In genomic region chr9:125850763-125851162, GRCh38 we compare ENCODE assay signal across 1 cellular context.
TF ChIP-seq lines count a peak whose summit lies in the region.

No MANE protein-coding gene starts in this region.

TF ChIP-seq in HepG2, 621 proteins besides CTCF, POLR2A, EP300 and RAD21 (continued from another document and continues in another):
- TF ChIP-seq ZNF639 (CRISPR knock-in tag; conservative IDR thresholded peaks at IDR 0.05), result no peak
- no peak for TF ChIP-seq ZBTB43 (CRISPR knock-in tag; conservative IDR thresholded peaks at IDR 0.05)
- TF ChIP-seq SKIL (CRISPR knock-in tag; IDR thresholded peaks at IDR 0.05; ENCODE audit: borderline replicate concordance), result no peak
- no peak for TF ChIP-seq ZC3H4 (CRISPR knock-in tag; IDR thresholded peaks at IDR 0.05; ENCODE audit: borderline replicate concordance)
- TF ChIP-seq PRMT3 (CRISPR knock-in tag; IDR thresholded peaks at IDR 0.05; ENCODE audit: borderline replicate concordance, low read depth), result no peak
- TF ChIP-seq ZNF7 (CRISPR knock-in tag; IDR thresholded peaks at IDR 0.05), result no peak
- no peak for TF ChIP-seq ZNF660 (CRISPR knock-in tag; IDR thresholded peaks at IDR 0.05; ENCODE audit: borderline replicate concordance, low read depth)
- no peak for TF ChIP-seq ZNF343 (CRISPR knock-in tag; IDR thresholded peaks at IDR 0.05)
- TF ChIP-seq TEAD3 (CRISPR knock-in tag; optimal IDR thresholded peaks at IDR 0.05; ENCODE audit: borderline replicate concordance), result no peak
- no peak for TF ChIP-seq ZNF160 (CRISPR knock-in tag; IDR thresholded peaks at IDR 0.05)
- TF ChIP-seq ZNF276 (CRISPR knock-in tag; IDR thresholded peaks at IDR 0.05; ENCODE audit: low read depth), result no peak
- TF ChIP-seq MLX (CRISPR knock-in tag; IDR thresholded peaks at IDR 0.05), result no peak
- TF ChIP-seq MIER3 (CRISPR knock-in tag; IDR thresholded peaks at IDR 0.05; ENCODE audit: borderline replicate concordance), result no peak; the same call in 1 of the 2 replicates
- TF ChIP-seq ZNF121 (CRISPR knock-in tag; IDR thresholded peaks at IDR 0.05), result no peak
- TF ChIP-seq MAFF (IDR thresholded peaks at IDR 0.05; ENCODE audit: low read depth, low read length), result no peak
- TF ChIP-seq KIAA2018 (CRISPR knock-in tag; IDR thresholded peaks at IDR 0.05; ENCODE audit: borderline replicate concordance), result no peak
- TF ChIP-seq ZNF567 (CRISPR knock-in tag; IDR thresholded peaks at IDR 0.05; ENCODE audit: borderline replicate concordance), result no peak
- no peak for TF ChIP-seq ZNF704 (CRISPR knock-in tag; IDR thresholded peaks at IDR 0.05; ENCODE audit: borderline replicate concordance)
- no peak for TF ChIP-seq ZNF274 (CRISPR knock-in tag; IDR thresholded peaks at IDR 0.05)
- TF ChIP-seq ZNF891 (CRISPR knock-in tag; IDR thresholded peaks at IDR 0.05), result no peak
- TF ChIP-seq JUNB (CRISPR knock-in tag; IDR thresholded peaks at IDR 0.05; ENCODE audit: borderline replicate concordance), result no peak
- TF ChIP-seq SMARCE1 (IDR thresholded peaks at IDR 0.05; ENCODE audit: borderline replicate concordance), result no peak
- no peak for TF ChIP-seq ERF (CRISPR knock-in tag; IDR thresholded peaks at IDR 0.05)
- no peak for TF ChIP-seq TEAD2 (CRISPR knock-in tag; IDR thresholded peaks at IDR 0.05)
- no peak for TF ChIP-seq HBP1 (CRISPR knock-in tag; IDR thresholded peaks at IDR 0.05; ENCODE audit: low read depth)
- TF ChIP-seq ZNF710 (CRISPR knock-in tag; IDR thresholded peaks at IDR 0.05; ENCODE audit: borderline replicate concordance), result peak; percentile 58; the same call in 1 of the 2 replicates
- TF ChIP-seq ZNF724P (CRISPR knock-in tag; IDR thresholded peaks at IDR 0.05; ENCODE audit: borderline replicate concordance), result no peak
- TF ChIP-seq PAF1 (CRISPR knock-in tag; IDR thresholded peaks at IDR 0.05), result no peak
- no peak for TF ChIP-seq ZBTB8A (CRISPR knock-in tag; IDR thresholded peaks at IDR 0.05; ENCODE audit: borderline replicate concordance, low read depth)
- TF ChIP-seq ETS1 (CRISPR knock-in tag; IDR thresholded peaks at IDR 0.05), result no peak
- TF ChIP-seq UBTF (CRISPR knock-in tag; IDR thresholded peaks at IDR 0.05), result no peak
